In the genomic region with DNA sequence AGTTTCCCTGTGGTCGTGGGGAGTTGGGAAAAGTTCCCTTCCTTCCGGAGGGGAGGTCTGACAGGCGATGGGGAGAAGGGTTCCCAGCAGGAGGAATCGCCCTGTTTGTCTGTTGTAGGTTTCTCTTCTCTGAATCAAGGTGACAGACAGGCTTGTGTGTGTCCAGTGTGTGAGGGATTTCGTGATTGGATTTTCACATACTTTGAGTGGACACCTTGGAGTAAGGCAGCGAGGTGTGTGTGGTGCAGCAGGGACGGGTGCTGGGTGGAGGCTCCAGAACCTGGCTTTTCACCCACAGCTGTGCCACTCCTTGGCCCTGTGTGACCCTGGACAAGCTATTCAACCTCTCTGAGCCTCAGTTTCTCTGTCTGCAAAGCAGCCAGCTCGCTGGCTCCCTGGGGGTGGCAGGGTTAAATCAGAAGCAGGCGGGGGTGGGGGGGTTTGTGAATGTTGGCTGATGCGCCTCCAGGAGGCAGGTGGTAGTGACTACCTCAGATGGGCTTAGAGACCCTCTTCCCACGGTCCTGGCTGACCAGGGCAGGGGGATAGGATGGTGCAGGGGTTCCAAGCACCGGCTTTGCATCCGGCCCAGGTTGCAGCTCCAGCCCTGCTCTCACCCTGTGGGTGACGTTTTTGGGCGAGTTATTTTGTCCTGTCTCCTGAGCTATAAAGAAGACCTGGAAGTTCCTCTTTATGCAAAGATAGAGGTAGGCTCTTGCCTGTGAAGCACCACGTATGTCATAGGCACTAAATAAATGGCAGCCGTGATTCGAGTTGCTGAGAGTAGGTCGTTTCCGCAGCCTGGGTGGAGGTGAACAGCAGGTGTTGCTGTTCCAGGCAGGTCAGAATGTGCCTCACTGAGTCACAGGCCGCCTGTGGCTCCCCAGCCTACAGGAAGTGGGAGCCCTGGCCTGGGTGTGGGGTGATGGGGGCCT, we compare ENCODE assay signal across 1 cellular context.
TF ChIP-seq lines count a peak whose summit lies in the region.

No MANE protein-coding gene starts in this region.

TF ChIP-seq in GM12878, 131 proteins besides CTCF, POLR2A, EP300 and RAD21 (continued from another document):
- TF ChIP-seq, protein P1, sequence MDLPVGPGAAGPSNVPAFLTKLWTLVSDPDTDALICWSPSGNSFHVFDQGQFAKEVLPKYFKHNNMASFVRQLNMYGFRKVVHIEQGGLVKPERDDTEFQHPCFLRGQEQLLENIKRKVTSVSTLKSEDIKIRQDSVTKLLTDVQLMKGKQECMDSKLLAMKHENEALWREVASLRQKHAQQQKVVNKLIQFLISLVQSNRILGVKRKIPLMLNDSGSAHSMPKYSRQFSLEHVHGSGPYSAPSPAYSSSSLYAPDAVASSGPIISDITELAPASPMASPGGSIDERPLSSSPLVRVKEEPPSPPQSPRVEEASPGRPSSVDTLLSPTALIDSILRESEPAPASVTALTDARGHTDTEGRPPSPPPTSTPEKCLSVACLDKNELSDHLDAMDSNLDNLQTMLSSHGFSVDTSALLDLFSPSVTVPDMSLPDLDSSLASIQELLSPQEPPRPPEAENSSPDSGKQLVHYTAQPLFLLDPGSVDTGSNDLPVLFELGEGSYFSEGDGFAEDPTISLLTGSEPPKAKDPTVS (IDR thresholded peaks at IDR 0.05; ENCODE audit: low read depth, low read length) = no peak
- TF ChIP-seq ETV6 (conservative IDR thresholded peaks at IDR 0.05 in 1 of 2, IDR thresholded peaks at IDR 0.05 in 1 of 2; ENCODE audit: borderline replicate concordance in 1 of 2, low read depth in 1 of 2) (no peak), EZH2 (IDR thresholded peaks at IDR 0.05; ENCODE audit: borderline replicate concordance, control insufficient read depth, low read depth, low read length) (no peak), BHLHE40 (IDR thresholded peaks at IDR 0.05; ENCODE audit: borderline replicate concordance in 1 of 2, low read depth in 2 of 2, low read length in 1 of 2) (no peak), TCF7 (IDR thresholded peaks at IDR 0.05; ENCODE audit: borderline replicate concordance) (no peak), ZNF274 (IDR thresholded peaks at IDR 0.05; ENCODE audit: insufficient read depth, insufficient read length) (no peak), NFXL1 (IDR thresholded peaks at IDR 0.05; ENCODE audit: borderline replicate concordance) (no peak), ESRRA (IDR thresholded peaks at IDR 0.05; ENCODE audit: low read length) (no peak), JUND (IDR thresholded peaks at IDR 0.05; ENCODE audit: low read depth, low read length) (no peak), LARP7 (IDR thresholded peaks at IDR 0.05) (no peak)
- TF ChIP-seq, protein P2, sequence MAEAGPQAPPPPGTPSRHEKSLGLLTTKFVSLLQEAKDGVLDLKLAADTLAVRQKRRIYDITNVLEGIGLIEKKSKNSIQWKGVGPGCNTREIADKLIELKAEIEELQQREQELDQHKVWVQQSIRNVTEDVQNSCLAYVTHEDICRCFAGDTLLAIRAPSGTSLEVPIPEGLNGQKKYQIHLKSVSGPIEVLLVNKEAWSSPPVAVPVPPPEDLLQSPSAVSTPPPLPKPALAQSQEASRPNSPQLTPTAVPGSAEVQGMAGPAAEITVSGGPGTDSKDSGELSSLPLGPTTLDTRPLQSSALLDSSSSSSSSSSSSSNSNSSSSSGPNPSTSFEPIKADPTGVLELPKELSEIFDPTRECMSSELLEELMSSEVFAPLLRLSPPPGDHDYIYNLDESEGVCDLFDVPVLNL (IDR thresholded peaks at IDR 0.05; ENCODE audit: low read depth, low read length) = no peak
- TF ChIP-seq, protein P3, sequence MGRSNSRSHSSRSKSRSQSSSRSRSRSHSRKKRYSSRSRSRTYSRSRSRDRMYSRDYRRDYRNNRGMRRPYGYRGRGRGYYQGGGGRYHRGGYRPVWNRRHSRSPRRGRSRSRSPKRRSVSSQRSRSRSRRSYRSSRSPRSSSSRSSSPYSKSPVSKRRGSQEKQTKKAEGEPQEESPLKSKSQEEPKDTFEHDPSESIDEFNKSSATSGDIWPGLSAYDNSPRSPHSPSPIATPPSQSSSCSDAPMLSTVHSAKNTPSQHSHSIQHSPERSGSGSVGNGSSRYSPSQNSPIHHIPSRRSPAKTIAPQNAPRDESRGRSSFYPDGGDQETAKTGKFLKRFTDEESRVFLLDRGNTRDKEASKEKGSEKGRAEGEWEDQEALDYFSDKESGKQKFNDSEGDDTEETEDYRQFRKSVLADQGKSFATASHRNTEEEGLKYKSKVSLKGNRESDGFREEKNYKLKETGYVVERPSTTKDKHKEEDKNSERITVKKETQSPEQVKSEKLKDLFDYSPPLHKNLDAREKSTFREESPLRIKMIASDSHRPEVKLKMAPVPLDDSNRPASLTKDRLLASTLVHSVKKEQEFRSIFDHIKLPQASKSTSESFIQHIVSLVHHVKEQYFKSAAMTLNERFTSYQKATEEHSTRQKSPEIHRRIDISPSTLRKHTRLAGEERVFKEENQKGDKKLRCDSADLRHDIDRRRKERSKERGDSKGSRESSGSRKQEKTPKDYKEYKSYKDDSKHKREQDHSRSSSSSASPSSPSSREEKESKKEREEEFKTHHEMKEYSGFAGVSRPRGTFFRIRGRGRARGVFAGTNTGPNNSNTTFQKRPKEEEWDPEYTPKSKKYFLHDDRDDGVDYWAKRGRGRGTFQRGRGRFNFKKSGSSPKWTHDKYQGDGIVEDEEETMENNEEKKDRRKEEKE (IDR thresholded peaks at IDR 0.05) = no peak
- TF ChIP-seq, protein P4, sequence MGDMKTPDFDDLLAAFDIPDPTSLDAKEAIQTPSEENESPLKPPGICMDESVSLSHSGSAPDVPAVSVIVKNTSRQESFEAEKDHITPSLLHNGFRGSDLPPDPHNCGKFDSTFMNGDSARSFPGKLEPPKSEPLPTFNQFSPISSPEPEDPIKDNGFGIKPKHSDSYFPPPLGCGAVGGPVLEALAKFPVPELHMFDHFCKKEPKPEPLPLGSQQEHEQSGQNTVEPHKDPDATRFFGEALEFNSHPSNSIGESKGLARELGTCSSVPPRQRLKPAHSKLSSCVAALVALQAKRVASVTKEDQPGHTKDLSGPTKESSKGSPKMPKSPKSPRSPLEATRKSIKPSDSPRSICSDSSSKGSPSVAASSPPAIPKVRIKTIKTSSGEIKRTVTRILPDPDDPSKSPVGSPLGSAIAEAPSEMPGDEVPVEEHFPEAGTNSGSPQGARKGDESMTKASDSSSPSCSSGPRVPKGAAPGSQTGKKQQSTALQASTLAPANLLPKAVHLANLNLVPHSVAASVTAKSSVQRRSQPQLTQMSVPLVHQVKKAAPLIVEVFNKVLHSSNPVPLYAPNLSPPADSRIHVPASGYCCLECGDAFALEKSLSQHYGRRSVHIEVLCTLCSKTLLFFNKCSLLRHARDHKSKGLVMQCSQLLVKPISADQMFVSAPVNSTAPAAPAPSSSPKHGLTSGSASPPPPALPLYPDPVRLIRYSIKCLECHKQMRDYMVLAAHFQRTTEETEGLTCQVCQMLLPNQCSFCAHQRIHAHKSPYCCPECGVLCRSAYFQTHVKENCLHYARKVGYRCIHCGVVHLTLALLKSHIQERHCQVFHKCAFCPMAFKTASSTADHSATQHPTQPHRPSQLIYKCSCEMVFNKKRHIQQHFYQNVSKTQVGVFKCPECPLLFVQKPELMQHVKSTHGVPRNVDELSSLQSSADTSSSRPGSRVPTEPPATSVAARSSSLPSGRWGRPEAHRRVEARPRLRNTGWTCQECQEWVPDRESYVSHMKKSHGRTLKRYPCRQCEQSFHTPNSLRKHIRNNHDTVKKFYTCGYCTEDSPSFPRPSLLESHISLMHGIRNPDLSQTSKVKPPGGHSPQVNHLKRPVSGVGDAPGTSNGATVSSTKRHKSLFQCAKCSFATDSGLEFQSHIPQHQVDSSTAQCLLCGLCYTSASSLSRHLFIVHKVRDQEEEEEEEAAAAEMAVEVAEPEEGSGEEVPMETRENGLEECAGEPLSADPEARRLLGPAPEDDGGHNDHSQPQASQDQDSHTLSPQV (IDR thresholded peaks at IDR 0.05) = no peak
- TF ChIP-seq, protein P5, sequence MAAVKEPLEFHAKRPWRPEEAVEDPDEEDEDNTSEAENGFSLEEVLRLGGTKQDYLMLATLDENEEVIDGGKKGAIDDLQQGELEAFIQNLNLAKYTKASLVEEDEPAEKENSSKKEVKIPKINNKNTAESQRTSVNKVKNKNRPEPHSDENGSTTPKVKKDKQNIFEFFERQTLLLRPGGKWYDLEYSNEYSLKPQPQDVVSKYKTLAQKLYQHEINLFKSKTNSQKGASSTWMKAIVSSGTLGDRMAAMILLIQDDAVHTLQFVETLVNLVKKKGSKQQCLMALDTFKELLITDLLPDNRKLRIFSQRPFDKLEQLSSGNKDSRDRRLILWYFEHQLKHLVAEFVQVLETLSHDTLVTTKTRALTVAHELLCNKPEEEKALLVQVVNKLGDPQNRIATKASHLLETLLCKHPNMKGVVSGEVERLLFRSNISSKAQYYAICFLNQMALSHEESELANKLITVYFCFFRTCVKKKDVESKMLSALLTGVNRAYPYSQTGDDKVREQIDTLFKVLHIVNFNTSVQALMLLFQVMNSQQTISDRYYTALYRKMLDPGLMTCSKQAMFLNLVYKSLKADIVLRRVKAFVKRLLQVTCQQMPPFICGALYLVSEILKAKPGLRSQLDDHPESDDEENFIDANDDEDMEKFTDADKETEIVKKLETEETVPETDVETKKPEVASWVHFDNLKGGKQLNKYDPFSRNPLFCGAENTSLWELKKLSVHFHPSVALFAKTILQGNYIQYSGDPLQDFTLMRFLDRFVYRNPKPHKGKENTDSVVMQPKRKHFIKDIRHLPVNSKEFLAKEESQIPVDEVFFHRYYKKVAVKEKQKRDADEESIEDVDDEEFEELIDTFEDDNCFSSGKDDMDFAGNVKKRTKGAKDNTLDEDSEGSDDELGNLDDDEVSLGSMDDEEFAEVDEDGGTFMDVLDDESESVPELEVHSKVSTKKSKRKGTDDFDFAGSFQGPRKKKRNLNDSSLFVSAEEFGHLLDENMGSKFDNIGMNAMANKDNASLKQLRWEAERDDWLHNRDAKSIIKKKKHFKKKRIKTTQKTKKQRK (IDR thresholded peaks at IDR 0.05; ENCODE audit: low read depth, low read length) = no peak
- TF ChIP-seq, protein P6, sequence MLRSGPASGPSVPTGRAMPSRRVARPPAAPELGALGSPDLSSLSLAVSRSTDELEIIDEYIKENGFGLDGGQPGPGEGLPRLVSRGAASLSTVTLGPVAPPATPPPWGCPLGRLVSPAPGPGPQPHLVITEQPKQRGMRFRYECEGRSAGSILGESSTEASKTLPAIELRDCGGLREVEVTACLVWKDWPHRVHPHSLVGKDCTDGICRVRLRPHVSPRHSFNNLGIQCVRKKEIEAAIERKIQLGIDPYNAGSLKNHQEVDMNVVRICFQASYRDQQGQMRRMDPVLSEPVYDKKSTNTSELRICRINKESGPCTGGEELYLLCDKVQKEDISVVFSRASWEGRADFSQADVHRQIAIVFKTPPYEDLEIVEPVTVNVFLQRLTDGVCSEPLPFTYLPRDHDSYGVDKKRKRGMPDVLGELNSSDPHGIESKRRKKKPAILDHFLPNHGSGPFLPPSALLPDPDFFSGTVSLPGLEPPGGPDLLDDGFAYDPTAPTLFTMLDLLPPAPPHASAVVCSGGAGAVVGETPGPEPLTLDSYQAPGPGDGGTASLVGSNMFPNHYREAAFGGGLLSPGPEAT (IDR thresholded peaks at IDR 0.05; ENCODE audit: low read depth) = no peak
